Comparison of ENCODE assay signal across 14 cellular contexts in the genomic region with DNA sequence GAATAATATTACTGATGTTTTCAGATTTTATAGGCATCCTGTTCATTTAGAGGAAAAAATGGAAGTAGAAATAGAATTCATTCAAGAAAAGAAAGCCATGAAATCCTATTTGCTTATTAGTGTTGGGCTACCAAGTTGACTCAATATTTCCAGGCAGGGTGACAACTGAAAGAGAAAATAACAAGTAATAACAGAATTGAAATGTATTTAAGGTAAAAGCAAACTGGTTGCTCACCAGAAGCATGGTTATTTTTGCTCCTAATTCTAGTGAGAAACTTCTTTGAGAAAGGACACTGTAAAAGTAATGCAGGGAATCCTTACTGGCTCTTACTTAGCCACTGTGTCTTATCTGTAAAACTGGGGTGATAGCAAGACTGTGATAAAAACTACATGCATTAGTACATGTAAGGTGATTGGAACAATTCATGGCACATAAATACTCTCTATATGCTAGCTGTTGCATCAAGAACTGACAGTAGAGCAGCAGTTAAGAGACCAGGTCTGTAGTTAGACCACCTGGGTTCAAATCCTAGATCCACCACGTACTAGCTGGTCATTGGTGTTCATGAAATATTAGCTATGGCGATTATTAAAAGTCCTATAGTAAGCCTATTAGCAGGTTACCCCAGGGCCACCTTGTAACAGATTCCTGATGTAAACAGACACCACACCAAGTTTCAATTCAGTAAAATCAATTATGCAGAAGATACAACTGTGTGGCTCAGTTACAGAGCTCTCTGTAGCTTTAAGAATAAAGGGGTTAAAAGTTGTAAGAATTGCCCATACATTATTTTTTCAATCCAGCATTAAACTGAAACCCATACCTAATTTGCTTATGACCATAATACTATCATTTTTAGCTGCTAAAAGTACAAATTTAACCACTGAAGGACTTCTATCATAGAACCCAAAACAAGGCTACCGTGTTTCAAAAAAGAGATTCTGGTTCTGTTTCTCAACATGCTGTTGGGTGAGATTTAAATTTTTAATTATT.
DNase-seq lines count a peak whose midpoint lies in the region; ATAC-seq and TF ChIP-seq lines count a peak whose summit lies in the region.
"Had no signal": no experiment of that assay in that cellular context is flagged by ENCODE, and none has a peak within 500 bp of the region (broad histone marks: within the 10 kb centered on the region; RNA-seq: fewer than 3 reads in every experiment).

No MANE protein-coding gene starts in this region.

- no peaks in the 10 kb centered on the region for H3K36me3 ChIP-seq in body of pancreas (replicated peaks in 1 of 2; ENCODE audit: insufficient read depth in 1 of 2, low read depth in 2 of 2)

- peak; percentile 72 for ATAC-seq in GM18498 (IDR thresholded peaks at IDR 0.05; ENCODE audit: unreplicated experiment)
- ATAC-seq in GM19395 (IDR thresholded peaks at IDR 0.05; ENCODE audit: unreplicated experiment), result peak; percentile 77
- ATAC-seq in HG02678 (IDR thresholded peaks at IDR 0.05; ENCODE audit: unreplicated experiment), result peak; percentile 62
- peak; percentile 64 for ATAC-seq in HG03354 (IDR thresholded peaks at IDR 0.05; ENCODE audit: poor library complexity, severe bottlenecking, unreplicated experiment)
- no peak for ATAC-seq in body of pancreas

- H3K9me3 ChIP-seq in body of pancreas, result no peaks in the 10 kb centered on the region

- no peaks in the 10 kb centered on the region for H3K4me1 ChIP-seq in body of pancreas

- intact Hi-C loops in body of pancreas (cut with DNase I), result no loop called here

- no peak for TF ChIP-seq CTCF in body of pancreas (IDR thresholded peaks at IDR 0.05)

- no peak for TF ChIP-seq POLR2A in body of pancreas (IDR thresholded peaks at IDR 0.05)

- H3K27me3 ChIP-seq in body of pancreas, result no peaks in the 10 kb centered on the region

- no peak overlapping the region for H3K27ac ChIP-seq in body of pancreas

- no peak overlapping the region for H3K4me3 ChIP-seq in body of pancreas

- WGBS in body of pancreas, 2 donors, result 84 to 90% methylated on average over 3 of the region's 3 CpGs

- DNase-seq in body of pancreas (no peak), ecto neural progenitor cell (ENCODE audit: low spot score) (no peak), retina (no peak)
- no peak for DNase-seq in activated T-cell treated with anti-CD3 and anti-CD28 coated beads, Interleukin-2, amount 50 U/mL, for 48 hours
- DNase-seq: DND-41, foreskin fibroblast, IMR-90, kidney, NCI-H1930, T-helper 9 cell had no signal
